Comparison of ENCODE assay signal across 1 cellular context in genomic region chr10:133351408-133352318, GRCh38.
TF ChIP-seq lines count a peak whose summit lies in the region.

No MANE protein-coding gene starts in this region.

TF ChIP-seq in HCT116, 20 proteins besides CTCF, POLR2A, EP300 and RAD21 (continued from another document):
- TF ChIP-seq FOSL1 (IDR thresholded peaks at IDR 0.05; ENCODE audit: low read depth) (no peak), CBX3 (IDR thresholded peaks at IDR 0.05; ENCODE audit: low read depth) (no peak), JUND (IDR thresholded peaks at IDR 0.05) (no peak), TCF7L2 (IDR thresholded peaks at IDR 0.05; ENCODE audit: borderline replicate concordance, extremely low read depth, insufficient read depth, insufficient read length) (no peak), SP1 (IDR thresholded peaks at IDR 0.05; ENCODE audit: low read depth) (no peak), CEBPB (IDR thresholded peaks at IDR 0.05; ENCODE audit: low read depth) (no peak), ZBTB33 (IDR thresholded peaks at IDR 0.05; ENCODE audit: extremely low read depth, insufficient replicate concordance, low read length) (no peak), EZH2 (IDR thresholded peaks at IDR 0.05) (no peak), ELF1 (IDR thresholded peaks at IDR 0.05; ENCODE audit: borderline replicate concordance, low read depth) (no peak), ATF3 (IDR thresholded peaks at IDR 0.05) (no peak), MAX (IDR thresholded peaks at IDR 0.05) (no peak), SRF (IDR thresholded peaks at IDR 0.05; ENCODE audit: low read depth) (no peak), ZFX (IDR thresholded peaks at IDR 0.05) (no peak), SIN3A (IDR thresholded peaks at IDR 0.05; ENCODE audit: low read depth) (no peak), ZNF274 (IDR thresholded peaks at IDR 0.05; ENCODE audit: low read depth, low read length) (no peak)
